ENCODE assay signal across 9 cellular contexts in the genomic region with DNA sequence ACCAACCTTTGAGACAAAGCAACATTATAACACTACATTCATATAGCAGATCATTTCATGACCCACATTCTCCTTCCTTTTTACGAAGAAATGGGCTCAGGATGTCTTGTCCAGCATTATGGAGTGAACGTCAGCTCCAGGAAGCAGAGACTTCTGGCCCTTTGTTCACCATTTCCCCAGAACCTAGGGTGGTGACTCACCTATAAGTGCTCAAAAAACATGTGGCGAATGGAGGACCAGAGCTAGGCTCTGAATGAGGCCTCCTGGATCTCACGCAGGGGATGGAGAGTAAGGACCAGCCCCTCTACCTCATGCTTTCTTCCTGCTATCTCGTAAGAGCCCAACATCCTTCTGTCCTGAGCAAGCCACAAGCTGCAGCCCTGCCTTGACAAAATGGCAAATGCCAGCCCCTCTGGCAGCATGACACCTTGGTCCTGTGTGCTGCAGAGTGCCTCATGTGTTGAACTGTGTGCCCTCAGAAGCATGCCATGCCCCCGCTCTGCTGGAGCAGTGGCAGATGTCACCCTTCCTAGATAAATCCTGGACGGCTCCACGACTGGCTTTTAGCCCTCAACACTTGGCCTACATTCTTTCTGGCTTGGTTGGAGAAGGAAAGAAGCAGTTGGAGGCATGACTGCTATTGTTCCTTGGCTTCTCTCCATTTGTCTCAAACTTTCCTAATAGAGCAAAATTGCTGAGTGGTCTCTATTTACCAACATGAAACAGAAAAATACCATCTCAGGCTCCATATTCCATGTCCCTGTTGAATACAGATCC. TPM values are rescaled to one million over a fixed set of nuclear protein-coding genes. Genes with fewer than 3 reads are reported as not detected.
DNase-seq lines count a peak whose midpoint lies in the region; ATAC-seq lines count a peak whose summit lies in the region.
"Had no signal": no experiment of that assay in that cellular context is flagged by ENCODE, and none has a peak within 500 bp of the region (broad histone marks: within the 10 kb centered on the region; RNA-seq: fewer than 3 reads in every experiment).

No MANE protein-coding gene starts in this region.

- peaks cover 0 to 30% of the 10 kb centered on the region in 2 donors for H3K4me1 ChIP-seq in muscle layer of duodenum (ENCODE audit: control insufficient read depth in 1 of 2, insufficient read depth in 2 of 2, low read length in 2 of 2)

- H3K4me3 ChIP-seq in muscle layer of duodenum (ENCODE audit: low read depth in 1 of 2, low read length in 2 of 2) = no peak overlapping the region

- peak overlapping the region; percentile 42 for H3K27ac Mint-ChIP-seq in stimulated activated naive CD8-positive, alpha-beta T cell treated with anti-CD3 and anti-CD28 coated beads, Interleukin-15, Interleukin-2, amounts not matched to agents 100 ng/mL and 50 ng/mL, for 24 hours

- ATAC-seq in stimulated activated naive CD8-positive, alpha-beta T cell treated with anti-CD3 and anti-CD28 coated beads, Interleukin-15, Interleukin-2, amounts not matched to agents 100 U/mL and 50 U/mL, for 24 hours = no peak
- ATAC-seq in esophagus mucosa (peak; percentile 28), GM18858 (IDR thresholded peaks at IDR 0.05; ENCODE audit: unreplicated experiment) (no peak), HG03139 (IDR thresholded peaks at IDR 0.05; ENCODE audit: unreplicated experiment) (no peak), HG03521 (IDR thresholded peaks at IDR 0.05; ENCODE audit: unreplicated experiment) (no peak)

- H3K4me3 Mint-ChIP-seq in stimulated activated naive CD8-positive, alpha-beta T cell treated with anti-CD3 and anti-CD28 coated beads, Interleukin-15, Interleukin-2, amounts not matched to agents 100 ng/mL and 50 ng/mL, for 24 hours = no peak overlapping the region

- peak overlapping the region; percentile 35 for H3K27ac ChIP-seq in muscle layer of duodenum (ENCODE audit: low read length)
- H3K27ac ChIP-seq: KMS-11 had no signal

- peaks cover 13% of the 10 kb centered on the region for H3K36me3 Mint-ChIP-seq in stimulated activated naive CD8-positive, alpha-beta T cell treated with anti-CD3 and anti-CD28 coated beads, Interleukin-15, Interleukin-2, amounts not matched to agents 100 ng/mL and 50 ng/mL, for 24 hours (ENCODE audit: low read depth)

- peaks cover 12 to 14% of the 10 kb centered on the region in 2 donors for H3K36me3 ChIP-seq in muscle layer of duodenum (ENCODE audit: control insufficient read depth in 1 of 2, insufficient read depth in 2 of 2, low read length in 2 of 2)

- H3K9me3 Mint-ChIP-seq in stimulated activated naive CD8-positive, alpha-beta T cell treated with anti-CD3 and anti-CD28 coated beads, Interleukin-15, Interleukin-2, amounts not matched to agents 100 ng/mL and 50 ng/mL, for 24 hours = no peaks in the 10 kb centered on the region

- H3K4me1 Mint-ChIP-seq in stimulated activated naive CD8-positive, alpha-beta T cell treated with anti-CD3 and anti-CD28 coated beads, Interleukin-15, Interleukin-2, amounts not matched to agents 100 ng/mL and 50 ng/mL, for 24 hours (ENCODE audit: low read depth) = peaks cover 32% of the 10 kb centered on the region

- DNase-seq in stimulated activated naive CD8-positive, alpha-beta T cell treated with anti-CD3 and anti-CD28 coated beads, Interleukin-15, Interleukin-2, amounts not matched to agents 100 U/mL and 50 U/mL, for 24 hours = no peak
- DNase-seq in activated CD4-positive, alpha-beta T cell treated with anti-CD3 and anti-CD28 coated beads for 1 hour = no peak

- no peaks in the 10 kb centered on the region for H3K27me3 Mint-ChIP-seq in stimulated activated naive CD8-positive, alpha-beta T cell treated with anti-CD3 and anti-CD28 coated beads, Interleukin-15, Interleukin-2, amounts not matched to agents 100 ng/mL and 50 ng/mL, for 24 hours

- H3K27me3 ChIP-seq in muscle layer of duodenum (ENCODE audit: low read depth, low read length) = no peaks in the 10 kb centered on the region

- no peaks in the 10 kb centered on the region for H3K9me3 ChIP-seq in muscle layer of duodenum (ENCODE audit: control insufficient read depth in 1 of 2, low read length in 2 of 2)

RNA-seq across cellular contexts. Expression of a gene that starts 6.5 kb away (rescaled TPM):
- total RNA-seq in esophagus mucosa = 54.2 TPM

RNA-seq across cellular contexts. Expression of a gene that starts 45.1 kb away (rescaled TPM):
- total RNA-seq in esophagus mucosa = 17.4 TPM
